Comparison of ENCODE assay signal across 1 cellular context in the genomic region with DNA sequence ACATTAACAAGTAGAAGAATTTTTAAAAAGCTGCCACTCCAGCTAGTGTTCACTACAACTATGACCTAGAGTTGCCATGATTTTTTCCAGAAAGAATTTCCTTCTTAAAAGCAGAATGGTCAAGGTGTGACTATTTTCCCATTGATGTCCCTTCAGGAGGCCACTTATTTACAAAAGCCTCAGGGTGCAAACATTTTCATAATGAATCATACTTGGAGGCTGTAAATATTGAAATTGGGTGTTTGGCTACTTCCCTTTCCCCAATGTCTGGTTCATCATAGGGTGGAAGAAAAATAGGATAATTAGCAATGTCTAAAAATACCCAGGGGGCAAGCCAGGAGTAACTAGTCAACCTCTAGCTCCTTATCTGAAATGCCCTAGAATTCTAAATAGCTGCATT.
TF ChIP-seq lines count a peak whose summit lies in the region.

No MANE protein-coding gene starts in this region.

TF ChIP-seq in HepG2, 621 proteins besides CTCF, POLR2A, EP300 and RAD21 (continued from another document and continues in another):
- TF ChIP-seq, protein P1, sequence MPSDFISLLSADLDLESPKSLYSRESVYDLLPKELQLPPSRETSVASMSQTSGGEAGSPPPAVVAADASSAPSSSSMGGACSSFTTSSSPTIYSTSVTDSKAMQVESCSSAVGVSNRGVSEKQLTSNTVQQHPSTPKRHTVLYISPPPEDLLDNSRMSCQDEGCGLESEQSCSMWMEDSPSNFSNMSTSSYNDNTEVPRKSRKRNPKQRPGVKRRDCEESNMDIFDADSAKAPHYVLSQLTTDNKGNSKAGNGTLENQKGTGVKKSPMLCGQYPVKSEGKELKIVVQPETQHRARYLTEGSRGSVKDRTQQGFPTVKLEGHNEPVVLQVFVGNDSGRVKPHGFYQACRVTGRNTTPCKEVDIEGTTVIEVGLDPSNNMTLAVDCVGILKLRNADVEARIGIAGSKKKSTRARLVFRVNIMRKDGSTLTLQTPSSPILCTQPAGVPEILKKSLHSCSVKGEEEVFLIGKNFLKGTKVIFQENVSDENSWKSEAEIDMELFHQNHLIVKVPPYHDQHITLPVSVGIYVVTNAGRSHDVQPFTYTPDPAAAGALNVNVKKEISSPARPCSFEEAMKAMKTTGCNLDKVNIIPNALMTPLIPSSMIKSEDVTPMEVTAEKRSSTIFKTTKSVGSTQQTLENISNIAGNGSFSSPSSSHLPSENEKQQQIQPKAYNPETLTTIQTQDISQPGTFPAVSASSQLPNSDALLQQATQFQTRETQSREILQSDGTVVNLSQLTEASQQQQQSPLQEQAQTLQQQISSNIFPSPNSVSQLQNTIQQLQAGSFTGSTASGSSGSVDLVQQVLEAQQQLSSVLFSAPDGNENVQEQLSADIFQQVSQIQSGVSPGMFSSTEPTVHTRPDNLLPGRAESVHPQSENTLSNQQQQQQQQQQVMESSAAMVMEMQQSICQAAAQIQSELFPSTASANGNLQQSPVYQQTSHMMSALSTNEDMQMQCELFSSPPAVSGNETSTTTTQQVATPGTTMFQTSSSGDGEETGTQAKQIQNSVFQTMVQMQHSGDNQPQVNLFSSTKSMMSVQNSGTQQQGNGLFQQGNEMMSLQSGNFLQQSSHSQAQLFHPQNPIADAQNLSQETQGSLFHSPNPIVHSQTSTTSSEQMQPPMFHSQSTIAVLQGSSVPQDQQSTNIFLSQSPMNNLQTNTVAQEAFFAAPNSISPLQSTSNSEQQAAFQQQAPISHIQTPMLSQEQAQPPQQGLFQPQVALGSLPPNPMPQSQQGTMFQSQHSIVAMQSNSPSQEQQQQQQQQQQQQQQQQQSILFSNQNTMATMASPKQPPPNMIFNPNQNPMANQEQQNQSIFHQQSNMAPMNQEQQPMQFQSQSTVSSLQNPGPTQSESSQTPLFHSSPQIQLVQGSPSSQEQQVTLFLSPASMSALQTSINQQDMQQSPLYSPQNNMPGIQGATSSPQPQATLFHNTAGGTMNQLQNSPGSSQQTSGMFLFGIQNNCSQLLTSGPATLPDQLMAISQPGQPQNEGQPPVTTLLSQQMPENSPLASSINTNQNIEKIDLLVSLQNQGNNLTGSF (CRISPR knock-in tag; IDR thresholded peaks at IDR 0.05) = no peak
- TF ChIP-seq FOXO1 (CRISPR knock-in tag; IDR thresholded peaks at IDR 0.05) = no peak
- no peak for TF ChIP-seq TRIM22 (IDR thresholded peaks at IDR 0.05)
- TF ChIP-seq ZNF251 (CRISPR knock-in tag; IDR thresholded peaks at IDR 0.05) = no peak
- no peak for TF ChIP-seq TCF12 (IDR thresholded peaks at IDR 0.05)
- no peak for TF ChIP-seq TCF12 (CRISPR knock-in tag; IDR thresholded peaks at IDR 0.05)
- no peak for TF ChIP-seq ZNF17 (CRISPR knock-in tag; IDR thresholded peaks at IDR 0.05)
- TF ChIP-seq, protein P2, sequence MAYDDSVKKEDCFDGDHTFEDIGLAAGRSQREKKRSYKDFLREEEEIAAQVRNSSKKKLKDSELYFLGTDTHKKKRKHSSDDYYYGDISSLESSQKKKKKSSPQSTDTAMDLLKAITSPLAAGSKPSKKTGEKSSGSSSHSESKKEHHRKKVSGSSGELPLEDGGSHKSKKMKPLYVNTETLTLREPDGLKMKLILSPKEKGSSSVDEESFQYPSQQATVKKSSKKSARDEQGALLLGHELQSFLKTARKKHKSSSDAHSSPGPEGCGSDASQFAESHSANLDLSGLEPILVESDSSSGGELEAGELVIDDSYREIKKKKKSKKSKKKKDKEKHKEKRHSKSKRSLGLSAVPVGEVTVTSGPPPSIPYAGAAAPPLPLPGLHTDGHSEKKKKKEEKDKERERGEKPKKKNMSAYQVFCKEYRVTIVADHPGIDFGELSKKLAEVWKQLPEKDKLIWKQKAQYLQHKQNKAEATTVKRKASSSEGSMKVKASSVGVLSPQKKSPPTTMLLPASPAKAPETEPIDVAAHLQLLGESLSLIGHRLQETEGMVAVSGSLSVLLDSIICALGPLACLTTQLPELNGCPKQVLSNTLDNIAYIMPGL (CRISPR knock-in tag; IDR thresholded peaks at IDR 0.05; ENCODE audit: borderline replicate concordance in 1 of 2, low read depth in 1 of 2) = no peak
- no peak for TF ChIP-seq NKX3-1 (CRISPR knock-in tag; IDR thresholded peaks at IDR 0.05)
- TF ChIP-seq SMARCC2 (IDR thresholded peaks at IDR 0.05) = peak; percentile 84; the same call in 1 of the 2 replicates
- TF ChIP-seq GATAD1 (CRISPR knock-in tag; IDR thresholded peaks at IDR 0.05) = no peak; the same call in 1 of the 2 replicates
- TF ChIP-seq, protein P3, sequence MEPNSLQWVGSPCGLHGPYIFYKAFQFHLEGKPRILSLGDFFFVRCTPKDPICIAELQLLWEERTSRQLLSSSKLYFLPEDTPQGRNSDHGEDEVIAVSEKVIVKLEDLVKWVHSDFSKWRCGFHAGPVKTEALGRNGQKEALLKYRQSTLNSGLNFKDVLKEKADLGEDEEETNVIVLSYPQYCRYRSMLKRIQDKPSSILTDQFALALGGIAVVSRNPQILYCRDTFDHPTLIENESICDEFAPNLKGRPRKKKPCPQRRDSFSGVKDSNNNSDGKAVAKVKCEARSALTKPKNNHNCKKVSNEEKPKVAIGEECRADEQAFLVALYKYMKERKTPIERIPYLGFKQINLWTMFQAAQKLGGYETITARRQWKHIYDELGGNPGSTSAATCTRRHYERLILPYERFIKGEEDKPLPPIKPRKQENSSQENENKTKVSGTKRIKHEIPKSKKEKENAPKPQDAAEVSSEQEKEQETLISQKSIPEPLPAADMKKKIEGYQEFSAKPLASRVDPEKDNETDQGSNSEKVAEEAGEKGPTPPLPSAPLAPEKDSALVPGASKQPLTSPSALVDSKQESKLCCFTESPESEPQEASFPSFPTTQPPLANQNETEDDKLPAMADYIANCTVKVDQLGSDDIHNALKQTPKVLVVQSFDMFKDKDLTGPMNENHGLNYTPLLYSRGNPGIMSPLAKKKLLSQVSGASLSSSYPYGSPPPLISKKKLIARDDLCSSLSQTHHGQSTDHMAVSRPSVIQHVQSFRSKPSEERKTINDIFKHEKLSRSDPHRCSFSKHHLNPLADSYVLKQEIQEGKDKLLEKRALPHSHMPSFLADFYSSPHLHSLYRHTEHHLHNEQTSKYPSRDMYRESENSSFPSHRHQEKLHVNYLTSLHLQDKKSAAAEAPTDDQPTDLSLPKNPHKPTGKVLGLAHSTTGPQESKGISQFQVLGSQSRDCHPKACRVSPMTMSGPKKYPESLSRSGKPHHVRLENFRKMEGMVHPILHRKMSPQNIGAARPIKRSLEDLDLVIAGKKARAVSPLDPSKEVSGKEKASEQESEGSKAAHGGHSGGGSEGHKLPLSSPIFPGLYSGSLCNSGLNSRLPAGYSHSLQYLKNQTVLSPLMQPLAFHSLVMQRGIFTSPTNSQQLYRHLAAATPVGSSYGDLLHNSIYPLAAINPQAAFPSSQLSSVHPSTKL (CRISPR knock-in tag; IDR thresholded peaks at IDR 0.05) = peak; percentile 56
- TF ChIP-seq NR0B2 (CRISPR knock-in tag; IDR thresholded peaks at IDR 0.05) = no peak
- TF ChIP-seq ZNF362 (CRISPR knock-in tag; IDR thresholded peaks at IDR 0.05; ENCODE audit: borderline replicate concordance) = no peak
- TF ChIP-seq KLF12 (CRISPR knock-in tag; IDR thresholded peaks at IDR 0.05; ENCODE audit: borderline replicate concordance) = no peak
- TF ChIP-seq DZIP1 (CRISPR knock-in tag; IDR thresholded peaks at IDR 0.05) = no peak
- peak; percentile 14; the same call in 1 of the 2 replicates for TF ChIP-seq FOSL1 (CRISPR knock-in tag; IDR thresholded peaks at IDR 0.05; ENCODE audit: borderline replicate concordance)
- no peak for TF ChIP-seq SIN3B (IDR thresholded peaks at IDR 0.05; ENCODE audit: low read length)
- 0 out of 2 replicates have a peak, but pooled peaks have one; percentile 9 for TF ChIP-seq MED1 (CRISPR knock-in tag; IDR thresholded peaks at IDR 0.05)
- no peak for TF ChIP-seq ZNF790 (CRISPR knock-in tag; IDR thresholded peaks at IDR 0.05; ENCODE audit: borderline replicate concordance)
- TF ChIP-seq ETV6 (CRISPR knock-in tag; conservative IDR thresholded peaks at IDR 0.05) = no peak
- no peak for TF ChIP-seq ZNF317 (CRISPR knock-in tag; IDR thresholded peaks at IDR 0.05)
- TF ChIP-seq, protein P4, sequence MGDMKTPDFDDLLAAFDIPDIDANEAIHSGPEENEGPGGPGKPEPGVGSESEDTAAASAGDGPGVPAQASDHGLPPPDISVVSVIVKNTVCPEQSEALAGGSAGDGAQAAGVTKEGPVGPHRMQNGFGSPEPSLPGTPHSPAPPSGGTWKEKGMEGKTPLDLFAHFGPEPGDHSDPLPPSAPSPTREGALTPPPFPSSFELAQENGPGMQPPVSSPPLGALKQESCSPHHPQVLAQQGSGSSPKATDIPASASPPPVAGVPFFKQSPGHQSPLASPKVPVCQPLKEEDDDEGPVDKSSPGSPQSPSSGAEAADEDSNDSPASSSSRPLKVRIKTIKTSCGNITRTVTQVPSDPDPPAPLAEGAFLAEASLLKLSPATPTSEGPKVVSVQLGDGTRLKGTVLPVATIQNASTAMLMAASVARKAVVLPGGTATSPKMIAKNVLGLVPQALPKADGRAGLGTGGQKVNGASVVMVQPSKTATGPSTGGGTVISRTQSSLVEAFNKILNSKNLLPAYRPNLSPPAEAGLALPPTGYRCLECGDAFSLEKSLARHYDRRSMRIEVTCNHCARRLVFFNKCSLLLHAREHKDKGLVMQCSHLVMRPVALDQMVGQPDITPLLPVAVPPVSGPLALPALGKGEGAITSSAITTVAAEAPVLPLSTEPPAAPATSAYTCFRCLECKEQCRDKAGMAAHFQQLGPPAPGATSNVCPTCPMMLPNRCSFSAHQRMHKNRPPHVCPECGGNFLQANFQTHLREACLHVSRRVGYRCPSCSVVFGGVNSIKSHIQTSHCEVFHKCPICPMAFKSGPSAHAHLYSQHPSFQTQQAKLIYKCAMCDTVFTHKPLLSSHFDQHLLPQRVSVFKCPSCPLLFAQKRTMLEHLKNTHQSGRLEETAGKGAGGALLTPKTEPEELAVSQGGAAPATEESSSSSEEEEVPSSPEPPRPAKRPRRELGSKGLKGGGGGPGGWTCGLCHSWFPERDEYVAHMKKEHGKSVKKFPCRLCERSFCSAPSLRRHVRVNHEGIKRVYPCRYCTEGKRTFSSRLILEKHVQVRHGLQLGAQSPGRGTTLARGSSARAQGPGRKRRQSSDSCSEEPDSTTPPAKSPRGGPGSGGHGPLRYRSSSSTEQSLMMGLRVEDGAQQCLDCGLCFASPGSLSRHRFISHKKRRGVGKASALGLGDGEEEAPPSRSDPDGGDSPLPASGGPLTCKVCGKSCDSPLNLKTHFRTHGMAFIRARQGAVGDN (CRISPR knock-in tag; IDR thresholded peaks at IDR 0.05) = no peak
- TF ChIP-seq CEBPG (CRISPR knock-in tag; IDR thresholded peaks at IDR 0.05) = no peak
- no peak for TF ChIP-seq HNRNPLL (IDR thresholded peaks at IDR 0.05; ENCODE audit: low read depth, low read length, poor library complexity, severe bottlenecking)
- no peak for TF ChIP-seq ZNF276 (CRISPR knock-in tag; IDR thresholded peaks at IDR 0.05; ENCODE audit: low read depth)
- no peak for TF ChIP-seq ZFP1 (CRISPR knock-in tag; IDR thresholded peaks at IDR 0.05)
- TF ChIP-seq TBX3 (IDR thresholded peaks at IDR 0.05; ENCODE audit: borderline replicate concordance) = peak; percentile 91
- no peak for TF ChIP-seq NCOA5 (CRISPR knock-in tag; IDR thresholded peaks at IDR 0.05)
- TF ChIP-seq CREBL2 (CRISPR knock-in tag; IDR thresholded peaks at IDR 0.05; ENCODE audit: borderline replicate concordance) = no peak
